ENCODE assay signal across 9 cellular contexts in the genomic region with DNA sequence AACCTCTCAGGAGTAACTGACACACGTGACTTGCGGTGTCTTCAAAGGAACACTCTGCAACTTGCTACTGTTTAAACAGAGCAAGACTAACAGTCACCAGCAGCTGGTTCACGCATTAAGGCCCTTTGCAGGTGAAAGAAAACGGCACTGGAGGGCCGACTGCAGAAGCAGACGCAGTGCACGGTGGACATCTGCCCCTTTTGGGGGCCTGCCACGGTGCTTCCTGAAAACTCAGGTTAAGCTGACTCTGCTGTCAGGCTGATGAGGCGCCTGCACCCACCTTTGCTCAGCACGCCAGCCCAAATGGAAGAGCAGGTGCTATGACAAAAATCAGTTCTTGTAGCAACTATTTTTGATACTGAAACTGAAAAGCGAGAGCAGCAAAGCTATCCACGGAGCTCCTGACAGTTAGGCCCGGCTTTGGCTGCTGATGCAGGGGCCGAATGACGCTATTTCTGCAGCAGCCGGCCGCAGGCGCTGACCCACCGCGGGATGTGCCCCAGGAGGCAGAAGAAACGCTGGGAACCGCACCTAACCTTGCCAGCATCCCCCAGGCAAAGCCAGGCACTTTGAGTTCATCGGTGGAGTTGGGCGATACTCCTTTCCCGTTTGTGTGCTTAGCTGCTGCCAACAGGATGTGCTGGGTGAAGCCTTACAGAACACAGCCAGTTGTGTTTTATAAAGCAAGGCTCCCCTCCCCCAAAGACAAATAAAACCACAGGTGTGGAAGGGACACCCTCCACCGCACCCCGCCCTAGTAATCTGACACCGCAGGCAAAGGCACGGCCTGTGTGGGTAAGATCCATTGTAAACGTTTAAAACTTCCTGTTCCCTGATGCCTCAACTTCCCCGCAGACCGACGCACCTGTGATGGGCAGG. TPM values are rescaled to one million over a fixed set of nuclear protein-coding genes. Genes with fewer than 3 reads are reported as not detected.
DNase-seq lines count a peak whose midpoint lies in the region; ATAC-seq and TF ChIP-seq lines count a peak whose summit lies in the region.
"Had no signal": no experiment of that assay in that cellular context is flagged by ENCODE, and none has a peak within 500 bp of the region (broad histone marks: within the 10 kb centered on the region; RNA-seq: fewer than 3 reads in every experiment).

No MANE protein-coding gene starts in this region.

- H3K27ac ChIP-seq in SJCRH30: no peak overlapping the region
- H3K27ac ChIP-seq in breast epithelium: peak overlapping the region; percentile 80 to 83
- H3K27ac ChIP-seq in muscle layer of duodenum (ENCODE audit: low read length): peak overlapping the region; percentile 45

- H3K4me1 Mint-ChIP-seq in IgD-negative memory B cell: peaks cover 34 to 41% (median 36%) of the 10 kb centered on the region in 3 donors
- H3K4me1 Mint-ChIP-seq: neural crest cell had no signal

- peaks cover 21% of the 10 kb centered on the region for H3K27me3 Mint-ChIP-seq in IgD-negative memory B cell

- H3K4me1 ChIP-seq in SJCRH30 (peaks cover 9% of the 10 kb centered on the region), breast epithelium (no peaks in the 10 kb centered on the region), muscle layer of duodenum (ENCODE audit: control insufficient read depth in 1 of 2, insufficient read depth in 2 of 2, low read length in 2 of 2) (peaks cover 0 to 3% of the 10 kb centered on the region in 2 donors)

- peak; percentile 86 for DNase-seq in GM10266 (ENCODE audit: extremely low spot score)
- peak; percentile 18 to 39 for DNase-seq in SJCRH30
- DNase-seq in breast epithelium (ENCODE audit: low spot score in 2 of 2): peak; percentile 76 to 77
- DNase-seq in MG63: no peak
- no peak for DNase-seq in SK-N-DZ (ENCODE audit: low spot score)

- peaks cover 3 to 5% (median 3%) of the 10 kb centered on the region in 3 donors for H3K9me3 Mint-ChIP-seq in IgD-negative memory B cell

- intact Hi-C loops in breast epithelium (cut with DNase I; ENCODE audit: low total_unique reads): no loop called here

- H3K9me3 ChIP-seq in SJCRH30 (replicated peaks) (no peaks in the 10 kb centered on the region), breast epithelium (no peaks in the 10 kb centered on the region), muscle layer of duodenum (ENCODE audit: control insufficient read depth in 1 of 2, low read length in 2 of 2) (no peaks in the 10 kb centered on the region), MG63 (peaks cover 11% of the 10 kb centered on the region)

- TF ChIP-seq CTCF in GM10266 (IDR thresholded peaks at IDR 0.05; ENCODE audit: control insufficient read depth, insufficient read depth, low read depth, missing control alignments) (no peak), breast epithelium (IDR thresholded peaks at IDR 0.05) (no peak)

- no peaks in the 10 kb centered on the region for H3K36me3 Mint-ChIP-seq in IgD-negative memory B cell

- H3K27me3 ChIP-seq in SJCRH30 (no peaks in the 10 kb centered on the region), breast epithelium (no peaks in the 10 kb centered on the region), muscle layer of duodenum (ENCODE audit: low read depth, low read length) (no peaks in the 10 kb centered on the region), MG63 (no peaks in the 10 kb centered on the region)

- peak; percentile 40 for ATAC-seq in GM21576 (IDR thresholded peaks at IDR 0.05; ENCODE audit: unreplicated experiment)

- H3K36me3 ChIP-seq in SJCRH30 (0 out of 2 replicates have a peak, but pooled peaks cover 4% of the 10 kb centered on the region), breast epithelium (peaks cover 8% of the 10 kb centered on the region), muscle layer of duodenum (ENCODE audit: control insufficient read depth in 1 of 2, insufficient read depth in 2 of 2, low read length in 2 of 2) (peaks cover 30 to 36% of the 10 kb centered on the region in 2 donors), MG63 (peaks cover 45% of the 10 kb centered on the region)

- no peak for TF ChIP-seq POLR2A in breast epithelium (IDR thresholded peaks at IDR 0.05)

- H3K27ac Mint-ChIP-seq in IgD-negative memory B cell: peak overlapping the region; percentile 7 to 85 (median 81)

- H3K4me3 Mint-ChIP-seq in IgD-negative memory B cell: peak overlapping the region; percentile 77 to 92 (median 89)
- H3K4me3 Mint-ChIP-seq: neural crest cell had no signal

- no peak overlapping the region for H3K4me3 ChIP-seq in SJCRH30
- H3K4me3 ChIP-seq in breast epithelium: peak overlapping the region in 2 of 3 donors; percentile 33 to 36
- H3K4me3 ChIP-seq in muscle layer of duodenum (ENCODE audit: low read depth in 1 of 2, low read length in 2 of 2): peak overlapping the region; percentile 20 to 42
- no peak overlapping the region for H3K4me3 ChIP-seq in MG63

RNA-seq across cellular contexts. Expression of gene TERT, which starts 21.1 kb away (rescaled TPM):
- not detected for polyA plus RNA-seq in IgD-negative memory B cell
- not detected in 2 replicates for total RNA-seq in SJCRH30 (2014; rRNA removed; shearing (Covaris generic))
- under 1 TPM in 1 of 3 donors, not detected in 2; under 0.01 TPM for total RNA-seq in breast epithelium
- 0.72 and 2.4 TPM in 2 replicates for total RNA-seq in MG63 (2014; rRNA removed; shearing (Covaris generic); ENCODE audit: low replicate concordance)
- 8.3 and 11.5 TPM in 2 replicates for polyA plus RNA-seq in SK-N-DZ (2014; cell fraction: cytosol; rRNA removed)
- polyA plus RNA-seq in SK-N-DZ (2014; cell fraction: nucleus; rRNA removed): 6.7 and 8.1 TPM in 2 replicates

RNA-seq across cellular contexts. Expression of gene CLPTM1L, which starts 29.0 kb away (rescaled TPM):
- 25.7 TPM for polyA plus RNA-seq in IgD-negative memory B cell
- total RNA-seq in SJCRH30 (2014; rRNA removed; shearing (Covaris generic)): 83.2 and 93.4 TPM in 2 replicates
- total RNA-seq in breast epithelium: 100 to 1,000 TPM in 2 of 3 donors, 10 to 100 TPM in 1; 94.0 to 121 (median 107) TPM
- 543 and 925 TPM in 2 replicates for total RNA-seq in MG63 (2014; rRNA removed; shearing (Covaris generic); ENCODE audit: low replicate concordance)
- 126 and 142 TPM in 2 replicates for polyA plus RNA-seq in SK-N-DZ (2014; cell fraction: cytosol; rRNA removed)
- 114 and 118 TPM in 2 replicates for polyA plus RNA-seq in SK-N-DZ (2014; cell fraction: nucleus; rRNA removed)

Comparison
In these comparisons a context has a peak if more than half of its experiments do, and no peak if none do; other contexts are left out.
1. DNase-seq: peak in GM10266 (single experiment), SJCRH30 (2 of 2) and breast epithelium (2 of 2); none in MG63 (single experiment) and SK-N-DZ (single experiment).
2. H3K4me3 ChIP-seq: peak in breast epithelium (2 of 3) and muscle layer of duodenum (2 of 2); none in SJCRH30 (single experiment) and MG63 (single experiment).